ENCODE assay signal across 14 cellular contexts in genomic region chr2:127061377-127062273, GRCh38. TPM values are rescaled to one million over a fixed set of nuclear protein-coding genes. Genes with fewer than 3 reads are reported as not detected.
A peak's percentile ranks its signal among the peaks of the same experiment; 100 is the strongest.
DNase-seq lines count a peak whose midpoint lies in the region; ATAC-seq and TF ChIP-seq lines count a peak whose summit lies in the region.
"Had no signal": no experiment of that assay in that cellular context is flagged by ENCODE, and none has a peak within 500 bp of the region (broad histone marks: within the 10 kb centered on the region; RNA-seq: fewer than 3 reads in every experiment).

No MANE protein-coding gene starts in this region.

- no peak for ATAC-seq in psoas muscle
- no peak for ATAC-seq in HG02610 (IDR thresholded peaks at IDR 0.05; ENCODE audit: unreplicated experiment)
- ATAC-seq: activated CD8-positive, alpha-beta T cell treated with anti-CD3 and anti-CD28 coated beads for 36 hours; PC-3; sciatic nerve had no signal

- no peak overlapping the region for H3K4me3 ChIP-seq in psoas muscle
- no peak overlapping the region for H3K4me3 ChIP-seq in H7 (ENCODE audit: insufficient read depth, low read depth, low read length)
- H3K4me3 ChIP-seq in MG63: no peak overlapping the region

- peaks cover 47% of the 10 kb centered on the region for H3K4me1 ChIP-seq in psoas muscle

- DNase-seq in ELR (ENCODE audit: low read depth) (peak; percentile 68), SK-MEL-5 (ENCODE audit: low read depth, low spot score) (peak; percentile 31), glomerular endothelial cell (ENCODE audit: extremely low read depth, low read depth, low spot score) (peak; percentile 81), psoas muscle (peak in 1 of 2 donors; percentile 61), H7 (no peak), MG63 (no peak)
- DNase-seq: activated CD8-positive, alpha-beta T cell treated with anti-CD3 and anti-CD28 coated beads for 36 hours; activated gamma-delta T cell; CD4-positive, CD25-positive, alpha-beta regulatory T cell; NCI-H1105; NCI-H345; PC-3 had no signal

- H3K9me3 ChIP-seq in psoas muscle: no peaks in the 10 kb centered on the region
- no peaks in the 10 kb centered on the region for H3K9me3 ChIP-seq in MG63

- WGBS in psoas muscle, 3 donors: 63 to 68% (median 66%) methylated on average over 23 of the region's 23 CpGs

- no peaks in the 10 kb centered on the region for H3K27me3 ChIP-seq in psoas muscle (ENCODE audit: insufficient read depth in 3 of 3, low read length in 2 of 3)
- no peaks in the 10 kb centered on the region for H3K27me3 ChIP-seq in H7 (ENCODE audit: control insufficient read depth, insufficient read depth, low read length)
- H3K27me3 ChIP-seq in MG63: no peaks in the 10 kb centered on the region

- in situ Hi-C loops in SK-MEL-5 (cut with HindIII; ENCODE audit: low pct_unique_long_range_greater_than_20kb, low sequenced_read_pairs): no loop called here

- H3K36me3 ChIP-seq in psoas muscle (ENCODE audit: insufficient read depth in 1 of 2, low read depth in 1 of 2) (peaks cover 6 to 71% of the 10 kb centered on the region in 2 donors), H7 (replicated peaks; ENCODE audit: control insufficient read depth, insufficient read depth, low read length) (no peaks in the 10 kb centered on the region), MG63 (peaks cover 4% of the 10 kb centered on the region; the same call in 1 of the 2 replicates)

- TF ChIP-seq CTCF in psoas muscle (IDR thresholded peaks at IDR 0.05): no peak

- intact Hi-C loops in psoas muscle (cut with DNase I): no loop called here

- peak overlapping the region; percentile 98 for H3K27ac ChIP-seq in psoas muscle

RNA-seq across cellular contexts. Expression of gene BIN1, which starts 45.3 kb away (rescaled TPM):
- total RNA-seq in SK-MEL-5 (2014; rRNA removed; shearing (Covaris generic)): 1.7 and 2.2 TPM in 2 replicates
- polyA plus RNA-seq in SK-MEL-5 (2015; cell fraction: cytosol; rRNA removed): 2.7 and 3.0 TPM in 2 replicates
- polyA plus RNA-seq in SK-MEL-5 (2015; cell fraction: nucleus; rRNA removed): 3.0 TPM in 2 replicates
- total RNA-seq in glomerular endothelial cell: 65.2 and 72.2 TPM in 2 replicates
- total RNA-seq in psoas muscle: 1,000 to 10,000 TPM; 1,036 to 1,643 (median 1,260) TPM
- 1,000 to 10,000 TPM in 2 of 3 donors, 100 to 1,000 TPM in 1; 615 to 1,667 (median 1,547) TPM for polyA plus RNA-seq in psoas muscle
- 26.0 and 31.6 TPM in 2 replicates for total RNA-seq in H7 (2014; rRNA removed; shearing (Covaris generic))
- 33.7 and 50.8 TPM in 2 replicates for total RNA-seq in MG63 (2014; rRNA removed; shearing (Covaris generic); ENCODE audit: low replicate concordance)

Comparison
In these comparisons a context has a peak if more than half of its experiments do, and no peak if none do; other contexts are left out.
1. DNase-seq: peak in ELR (single experiment), SK-MEL-5 (single experiment) and glomerular endothelial cell (single experiment); none in H7 (single experiment) and MG63 (single experiment).
2. RNA of gene BIN1, which starts 45.3 kb away (total RNA-seq): 1,036 to 1,643 TPM in psoas muscle; 65.2 to 72.2 TPM in glomerular endothelial cell, 33.7 to 50.8 TPM in MG63, 26.0 to 31.6 TPM in H7 and 1.7 to 2.2 TPM in SK-MEL-5; every median in the first group is over 10 times any median in the second.